1 cellular context compared by ENCODE assay signal in the genomic region with DNA sequence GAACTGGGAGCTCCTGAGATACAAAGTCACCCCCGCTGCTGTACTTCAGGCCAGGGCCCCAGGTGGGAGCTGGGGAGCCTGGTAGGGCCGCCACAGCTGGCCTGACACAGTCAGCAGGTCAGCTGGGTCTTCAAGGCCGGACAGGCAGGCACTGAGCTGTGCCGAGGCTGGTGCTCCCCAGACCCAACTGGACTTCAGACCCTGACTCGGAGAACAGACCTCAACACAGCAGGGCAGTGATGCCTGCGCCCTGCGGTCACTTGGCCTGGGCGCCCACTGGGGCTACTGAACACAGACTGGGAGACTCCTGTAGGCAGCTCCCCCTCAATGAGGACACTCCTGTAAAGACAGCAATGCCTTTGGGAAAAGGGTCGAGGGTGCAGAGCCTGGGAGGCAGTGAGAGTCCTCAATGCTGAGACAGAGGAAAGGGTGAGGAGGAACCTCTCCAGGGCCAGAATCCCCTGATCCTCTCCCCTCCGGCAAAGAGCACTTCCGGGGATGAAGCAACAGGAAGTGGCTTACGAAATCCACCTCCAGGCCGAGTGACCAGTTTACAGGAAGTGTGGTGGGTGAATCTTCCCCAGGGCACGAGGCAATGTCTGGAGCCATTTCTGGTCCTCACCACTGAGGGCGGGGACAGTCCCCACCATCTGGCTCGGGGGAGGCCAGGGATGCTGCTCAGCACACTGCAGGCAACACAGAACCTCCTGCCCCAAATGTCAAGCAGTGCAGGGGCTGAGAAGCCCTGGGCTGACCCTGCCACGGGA.
TF ChIP-seq lines count a peak whose summit lies in the region.

No MANE protein-coding gene starts in this region.

TF ChIP-seq in HepG2, 621 proteins besides CTCF, POLR2A, EP300 and RAD21 (continued from another document and continues in another):
- TF ChIP-seq, protein P1, sequence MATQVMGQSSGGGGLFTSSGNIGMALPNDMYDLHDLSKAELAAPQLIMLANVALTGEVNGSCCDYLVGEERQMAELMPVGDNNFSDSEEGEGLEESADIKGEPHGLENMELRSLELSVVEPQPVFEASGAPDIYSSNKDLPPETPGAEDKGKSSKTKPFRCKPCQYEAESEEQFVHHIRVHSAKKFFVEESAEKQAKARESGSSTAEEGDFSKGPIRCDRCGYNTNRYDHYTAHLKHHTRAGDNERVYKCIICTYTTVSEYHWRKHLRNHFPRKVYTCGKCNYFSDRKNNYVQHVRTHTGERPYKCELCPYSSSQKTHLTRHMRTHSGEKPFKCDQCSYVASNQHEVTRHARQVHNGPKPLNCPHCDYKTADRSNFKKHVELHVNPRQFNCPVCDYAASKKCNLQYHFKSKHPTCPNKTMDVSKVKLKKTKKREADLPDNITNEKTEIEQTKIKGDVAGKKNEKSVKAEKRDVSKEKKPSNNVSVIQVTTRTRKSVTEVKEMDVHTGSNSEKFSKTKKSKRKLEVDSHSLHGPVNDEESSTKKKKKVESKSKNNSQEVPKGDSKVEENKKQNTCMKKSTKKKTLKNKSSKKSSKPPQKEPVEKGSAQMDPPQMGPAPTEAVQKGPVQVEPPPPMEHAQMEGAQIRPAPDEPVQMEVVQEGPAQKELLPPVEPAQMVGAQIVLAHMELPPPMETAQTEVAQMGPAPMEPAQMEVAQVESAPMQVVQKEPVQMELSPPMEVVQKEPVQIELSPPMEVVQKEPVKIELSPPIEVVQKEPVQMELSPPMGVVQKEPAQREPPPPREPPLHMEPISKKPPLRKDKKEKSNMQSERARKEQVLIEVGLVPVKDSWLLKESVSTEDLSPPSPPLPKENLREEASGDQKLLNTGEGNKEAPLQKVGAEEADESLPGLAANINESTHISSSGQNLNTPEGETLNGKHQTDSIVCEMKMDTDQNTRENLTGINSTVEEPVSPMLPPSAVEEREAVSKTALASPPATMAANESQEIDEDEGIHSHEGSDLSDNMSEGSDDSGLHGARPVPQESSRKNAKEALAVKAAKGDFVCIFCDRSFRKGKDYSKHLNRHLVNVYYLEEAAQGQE (IDR thresholded peaks at IDR 0.05; ENCODE audit: borderline replicate concordance in 1 of 2, low read depth in 1 of 2, low read length in 2 of 2): no peak
- peak; percentile 71; the same call in 1 of the 2 replicates for TF ChIP-seq ZFP82 (CRISPR knock-in tag; IDR thresholded peaks at IDR 0.05; ENCODE audit: borderline replicate concordance)
- TF ChIP-seq KLF16 (CRISPR knock-in tag; IDR thresholded peaks at IDR 0.05): peak in 1 of 2 experiments; percentile 98; a peak in 2 of 4 replicates
- no peak for TF ChIP-seq ATM (IDR thresholded peaks at IDR 0.05; ENCODE audit: borderline replicate concordance)
- no peak for TF ChIP-seq TOPORS (CRISPR knock-in tag; IDR thresholded peaks at IDR 0.05)
- TF ChIP-seq ZNF3 (CRISPR knock-in tag; IDR thresholded peaks at IDR 0.05): 0 out of 2 replicates have a peak, but pooled peaks have one; percentile 25
- TF ChIP-seq, protein P2, sequence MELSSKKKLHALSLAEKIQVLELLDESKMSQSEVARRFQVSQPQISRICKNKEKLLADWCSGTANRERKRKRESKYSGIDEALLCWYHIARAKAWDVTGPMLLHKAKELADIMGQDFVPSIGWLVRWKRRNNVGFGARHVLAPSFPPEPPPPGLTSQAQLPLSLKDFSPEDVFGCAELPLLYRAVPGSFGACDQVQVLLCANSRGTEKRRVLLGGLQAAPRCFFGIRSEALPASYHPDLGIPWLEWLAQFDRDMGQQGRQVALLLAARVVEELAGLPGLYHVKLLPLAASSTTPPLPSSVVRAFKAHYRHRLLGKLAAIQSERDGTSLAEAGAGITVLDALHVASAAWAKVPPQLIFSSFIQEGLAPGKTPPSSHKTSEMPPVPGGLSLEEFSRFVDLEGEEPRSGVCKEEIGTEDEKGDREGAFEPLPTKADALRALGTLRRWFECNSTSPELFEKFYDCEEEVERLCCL (CRISPR knock-in tag; IDR thresholded peaks at IDR 0.05; ENCODE audit: borderline replicate concordance): no peak
- 0 out of 2 replicates have a peak, but pooled peaks have one; percentile 32 for TF ChIP-seq ZBTB42 (CRISPR knock-in tag; IDR thresholded peaks at IDR 0.05)
- TF ChIP-seq ZNF235 (CRISPR knock-in tag; IDR thresholded peaks at IDR 0.05; ENCODE audit: borderline replicate concordance): no peak
- peak; percentile 97 for TF ChIP-seq SAP130 (CRISPR knock-in tag; IDR thresholded peaks at IDR 0.05; ENCODE audit: low read depth)
- TF ChIP-seq ZNF367 (CRISPR knock-in tag; IDR thresholded peaks at IDR 0.05; ENCODE audit: borderline replicate concordance): no peak
- TF ChIP-seq CHD4 (IDR thresholded peaks at IDR 0.05; ENCODE audit: borderline replicate concordance, low read length): no peak
- TF ChIP-seq ZNF44 (CRISPR knock-in tag; IDR thresholded peaks at IDR 0.05): no peak
- TF ChIP-seq ZNF510 (CRISPR knock-in tag; IDR thresholded peaks at IDR 0.05; ENCODE audit: low read depth): peak; percentile 46; the same call in 1 of the 2 replicates
- TF ChIP-seq ZBTB21 (CRISPR knock-in tag; IDR thresholded peaks at IDR 0.05): peak; percentile 62; the same call in 1 of the 2 replicates
- TF ChIP-seq MTA1 (CRISPR knock-in tag; IDR thresholded peaks at IDR 0.05; ENCODE audit: borderline replicate concordance): peak; percentile 55; the same call in 1 of the 2 replicates
- TF ChIP-seq, protein P3, sequence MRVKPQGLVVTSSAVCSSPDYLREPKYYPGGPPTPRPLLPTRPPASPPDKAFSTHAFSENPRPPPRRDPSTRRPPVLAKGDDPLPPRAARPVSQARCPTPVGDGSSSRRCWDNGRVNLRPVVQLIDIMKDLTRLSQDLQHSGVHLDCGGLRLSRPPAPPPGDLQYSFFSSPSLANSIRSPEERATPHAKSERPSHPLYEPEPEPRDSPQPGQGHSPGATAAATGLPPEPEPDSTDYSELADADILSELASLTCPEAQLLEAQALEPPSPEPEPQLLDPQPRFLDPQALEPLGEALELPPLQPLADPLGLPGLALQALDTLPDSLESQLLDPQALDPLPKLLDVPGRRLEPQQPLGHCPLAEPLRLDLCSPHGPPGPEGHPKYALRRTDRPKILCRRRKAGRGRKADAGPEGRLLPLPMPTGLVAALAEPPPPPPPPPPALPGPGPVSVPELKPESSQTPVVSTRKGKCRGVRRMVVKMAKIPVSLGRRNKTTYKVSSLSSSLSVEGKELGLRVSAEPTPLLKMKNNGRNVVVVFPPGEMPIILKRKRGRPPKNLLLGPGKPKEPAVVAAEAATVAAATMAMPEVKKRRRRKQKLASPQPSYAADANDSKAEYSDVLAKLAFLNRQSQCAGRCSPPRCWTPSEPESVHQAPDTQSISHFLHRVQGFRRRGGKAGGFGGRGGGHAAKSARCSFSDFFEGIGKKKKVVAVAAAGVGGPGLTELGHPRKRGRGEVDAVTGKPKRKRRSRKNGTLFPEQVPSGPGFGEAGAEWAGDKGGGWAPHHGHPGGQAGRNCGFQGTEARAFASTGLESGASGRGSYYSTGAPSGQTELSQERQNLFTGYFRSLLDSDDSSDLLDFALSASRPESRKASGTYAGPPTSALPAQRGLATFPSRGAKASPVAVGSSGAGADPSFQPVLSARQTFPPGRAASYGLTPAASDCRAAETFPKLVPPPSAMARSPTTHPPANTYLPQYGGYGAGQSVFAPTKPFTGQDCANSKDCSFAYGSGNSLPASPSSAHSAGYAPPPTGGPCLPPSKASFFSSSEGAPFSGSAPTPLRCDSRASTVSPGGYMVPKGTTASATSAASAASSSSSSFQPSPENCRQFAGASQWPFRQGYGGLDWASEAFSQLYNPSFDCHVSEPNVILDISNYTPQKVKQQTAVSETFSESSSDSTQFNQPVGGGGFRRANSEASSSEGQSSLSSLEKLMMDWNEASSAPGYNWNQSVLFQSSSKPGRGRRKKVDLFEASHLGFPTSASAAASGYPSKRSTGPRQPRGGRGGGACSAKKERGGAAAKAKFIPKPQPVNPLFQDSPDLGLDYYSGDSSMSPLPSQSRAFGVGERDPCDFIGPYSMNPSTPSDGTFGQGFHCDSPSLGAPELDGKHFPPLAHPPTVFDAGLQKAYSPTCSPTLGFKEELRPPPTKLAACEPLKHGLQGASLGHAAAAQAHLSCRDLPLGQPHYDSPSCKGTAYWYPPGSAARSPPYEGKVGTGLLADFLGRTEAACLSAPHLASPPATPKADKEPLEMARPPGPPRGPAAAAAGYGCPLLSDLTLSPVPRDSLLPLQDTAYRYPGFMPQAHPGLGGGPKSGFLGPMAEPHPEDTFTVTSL (CRISPR knock-in tag; IDR thresholded peaks at IDR 0.05; ENCODE audit: borderline replicate concordance): peak; percentile 82
- peak; percentile 42; the same call in 1 of the 2 replicates for TF ChIP-seq ZNF629 (CRISPR knock-in tag; conservative IDR thresholded peaks at IDR 0.05)
- no peak for TF ChIP-seq ZFP36 (IDR thresholded peaks at IDR 0.05; ENCODE audit: borderline replicate concordance, low read depth, low read length, partially characterized antibody)
- TF ChIP-seq, protein P4, sequence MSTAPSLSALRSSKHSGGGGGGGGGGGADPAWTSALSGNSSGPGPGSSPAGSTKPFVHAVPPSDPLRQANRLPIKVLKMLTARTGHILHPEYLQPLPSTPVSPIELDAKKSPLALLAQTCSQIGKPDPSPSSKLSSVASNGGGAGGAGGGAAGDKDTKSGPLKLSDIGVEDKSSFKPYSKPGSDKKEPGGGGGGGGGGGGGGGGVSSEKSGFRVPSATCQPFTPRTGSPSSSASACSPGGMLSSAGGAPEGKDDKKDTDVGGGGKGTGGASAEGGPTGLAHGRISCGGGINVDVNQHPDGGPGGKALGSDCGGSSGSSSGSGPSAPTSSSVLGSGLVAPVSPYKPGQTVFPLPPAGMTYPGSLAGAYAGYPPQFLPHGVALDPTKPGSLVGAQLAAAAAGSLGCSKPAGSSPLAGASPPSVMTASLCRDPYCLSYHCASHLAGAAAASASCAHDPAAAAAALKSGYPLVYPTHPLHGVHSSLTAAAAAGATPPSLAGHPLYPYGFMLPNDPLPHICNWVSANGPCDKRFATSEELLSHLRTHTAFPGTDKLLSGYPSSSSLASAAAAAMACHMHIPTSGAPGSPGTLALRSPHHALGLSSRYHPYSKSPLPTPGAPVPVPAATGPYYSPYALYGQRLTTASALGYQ (CRISPR knock-in tag; IDR thresholded peaks at IDR 0.05): no peak
- peak; percentile 100 for TF ChIP-seq CEBPG (CRISPR knock-in tag; IDR thresholded peaks at IDR 0.05)
- peak; percentile 98 for TF ChIP-seq ELF1 (CRISPR knock-in tag; IDR thresholded peaks at IDR 0.05)
- TF ChIP-seq CHCHD3 (CRISPR knock-in tag; IDR thresholded peaks at IDR 0.05): no peak
- TF ChIP-seq AKAP8 (CRISPR knock-in tag; IDR thresholded peaks at IDR 0.05): peak; percentile 39; the same call in 1 of the 2 replicates
- TF ChIP-seq, protein P5, sequence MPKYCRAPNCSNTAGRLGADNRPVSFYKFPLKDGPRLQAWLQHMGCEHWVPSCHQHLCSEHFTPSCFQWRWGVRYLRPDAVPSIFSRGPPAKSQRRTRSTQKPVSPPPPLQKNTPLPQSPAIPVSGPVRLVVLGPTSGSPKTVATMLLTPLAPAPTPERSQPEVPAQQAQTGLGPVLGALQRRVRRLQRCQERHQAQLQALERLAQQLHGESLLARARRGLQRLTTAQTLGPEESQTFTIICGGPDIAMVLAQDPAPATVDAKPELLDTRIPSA (CRISPR knock-in tag; IDR thresholded peaks at IDR 0.05; ENCODE audit: borderline replicate concordance): no peak
- TF ChIP-seq JARID2 (CRISPR knock-in tag; IDR thresholded peaks at IDR 0.05; ENCODE audit: insufficient replicate concordance): peak; percentile 27
- TF ChIP-seq, protein P6, sequence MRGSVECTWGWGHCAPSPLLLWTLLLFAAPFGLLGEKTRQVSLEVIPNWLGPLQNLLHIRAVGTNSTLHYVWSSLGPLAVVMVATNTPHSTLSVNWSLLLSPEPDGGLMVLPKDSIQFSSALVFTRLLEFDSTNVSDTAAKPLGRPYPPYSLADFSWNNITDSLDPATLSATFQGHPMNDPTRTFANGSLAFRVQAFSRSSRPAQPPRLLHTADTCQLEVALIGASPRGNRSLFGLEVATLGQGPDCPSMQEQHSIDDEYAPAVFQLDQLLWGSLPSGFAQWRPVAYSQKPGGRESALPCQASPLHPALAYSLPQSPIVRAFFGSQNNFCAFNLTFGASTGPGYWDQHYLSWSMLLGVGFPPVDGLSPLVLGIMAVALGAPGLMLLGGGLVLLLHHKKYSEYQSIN (CRISPR knock-in tag; IDR thresholded peaks at IDR 0.05; ENCODE audit: borderline replicate concordance): no peak
- TF ChIP-seq, protein P7, sequence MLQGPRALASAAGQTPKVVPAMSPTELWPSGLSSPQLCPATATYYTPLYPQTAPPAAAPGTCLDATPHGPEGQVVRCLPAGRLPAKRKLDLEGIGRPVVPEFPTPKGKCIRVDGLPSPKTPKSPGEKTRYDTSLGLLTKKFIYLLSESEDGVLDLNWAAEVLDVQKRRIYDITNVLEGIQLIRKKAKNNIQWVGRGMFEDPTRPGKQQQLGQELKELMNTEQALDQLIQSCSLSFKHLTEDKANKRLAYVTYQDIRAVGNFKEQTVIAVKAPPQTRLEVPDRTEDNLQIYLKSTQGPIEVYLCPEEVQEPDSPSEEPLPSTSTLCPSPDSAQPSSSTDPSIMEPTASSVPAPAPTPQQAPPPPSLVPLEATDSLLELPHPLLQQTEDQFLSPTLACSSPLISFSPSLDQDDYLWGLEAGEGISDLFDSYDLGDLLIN (CRISPR knock-in tag; IDR thresholded peaks at IDR 0.05; ENCODE audit: borderline replicate concordance): no peak; the same call in 1 of the 2 replicates
- TF ChIP-seq THYN1 (CRISPR knock-in tag; IDR thresholded peaks at IDR 0.05; ENCODE audit: borderline replicate concordance, low read depth): no peak
- TF ChIP-seq, protein P8, sequence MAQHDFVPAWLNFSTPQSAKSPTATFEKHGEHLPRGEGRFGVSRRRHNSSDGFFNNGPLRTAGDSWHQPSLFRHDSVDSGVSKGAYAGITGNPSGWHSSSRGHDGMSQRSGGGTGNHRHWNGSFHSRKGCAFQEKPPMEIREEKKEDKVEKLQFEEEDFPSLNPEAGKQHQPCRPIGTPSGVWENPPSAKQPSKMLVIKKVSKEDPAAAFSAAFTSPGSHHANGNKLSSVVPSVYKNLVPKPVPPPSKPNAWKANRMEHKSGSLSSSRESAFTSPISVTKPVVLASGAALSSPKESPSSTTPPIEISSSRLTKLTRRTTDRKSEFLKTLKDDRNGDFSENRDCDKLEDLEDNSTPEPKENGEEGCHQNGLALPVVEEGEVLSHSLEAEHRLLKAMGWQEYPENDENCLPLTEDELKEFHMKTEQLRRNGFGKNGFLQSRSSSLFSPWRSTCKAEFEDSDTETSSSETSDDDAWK (CRISPR knock-in tag; IDR thresholded peaks at IDR 0.05): no peak
- no peak for TF ChIP-seq SSRP1 (CRISPR knock-in tag; IDR thresholded peaks at IDR 0.05)
- no peak; the same call in 1 of the 2 replicates for TF ChIP-seq ZBTB3 (CRISPR knock-in tag; IDR thresholded peaks at IDR 0.05; ENCODE audit: borderline replicate concordance, low read depth)
- TF ChIP-seq FOXM1 (CRISPR knock-in tag; IDR thresholded peaks at IDR 0.05): no peak
- TF ChIP-seq PPARG (CRISPR knock-in tag; conservative IDR thresholded peaks at IDR 0.05): peak; percentile 68
- TF ChIP-seq CC2D1A (CRISPR knock-in tag; IDR thresholded peaks at IDR 0.05): no peak
- TF ChIP-seq MAZ (IDR thresholded peaks at IDR 0.05; ENCODE audit: borderline replicate concordance, low read depth, low read length): no peak
- peak; percentile 86; the same call in 1 of the 2 replicates for TF ChIP-seq MAZ (CRISPR knock-in tag; IDR thresholded peaks at IDR 0.05; ENCODE audit: low read depth)
- no peak for TF ChIP-seq MATR3 (CRISPR knock-in tag; IDR thresholded peaks at IDR 0.05)
